In the genomic region with DNA sequence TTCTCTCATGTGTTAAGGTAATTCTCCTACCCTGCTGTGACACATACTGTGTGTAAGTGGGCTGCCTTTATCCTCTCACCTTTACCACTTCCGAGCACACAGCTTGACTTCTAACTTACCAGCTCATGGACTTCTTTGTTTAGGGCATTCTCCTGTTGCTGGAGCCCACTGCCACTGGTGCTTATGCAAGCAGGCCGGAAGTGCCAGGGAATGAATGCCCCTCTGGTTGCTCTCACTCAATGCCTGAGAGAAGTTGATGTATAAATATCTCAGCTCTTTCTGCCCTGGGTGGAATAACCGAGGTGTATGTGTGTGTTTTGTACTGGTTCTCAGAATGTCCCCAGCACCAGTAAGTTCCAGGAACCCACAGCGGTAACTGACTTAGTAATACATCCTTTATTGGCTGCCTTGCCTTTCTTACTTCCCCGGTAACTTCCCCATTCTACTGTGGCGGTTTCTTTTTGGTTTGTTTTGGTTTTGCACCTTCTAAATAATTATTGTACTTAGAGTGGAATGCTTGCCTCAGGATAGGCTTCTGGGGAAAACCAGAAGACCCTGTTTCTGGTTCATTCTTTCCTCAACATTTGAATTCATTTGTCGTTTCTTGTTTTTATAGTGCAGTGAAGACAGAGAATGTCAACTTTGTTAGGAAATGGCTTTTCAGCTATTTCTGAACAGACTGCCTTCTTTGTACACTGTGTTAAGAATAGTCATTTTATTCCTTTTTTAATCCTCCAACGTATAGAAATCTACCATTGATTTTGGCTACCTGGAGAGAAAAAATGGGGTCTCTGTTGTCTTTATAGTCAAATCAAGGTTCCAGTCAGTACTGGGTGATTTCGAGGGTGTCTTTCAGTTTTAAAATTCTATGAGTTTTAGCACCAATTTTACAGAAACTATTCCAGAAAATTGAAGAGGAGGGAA, we compare ENCODE assay signal across 9 cellular contexts. TPM values are rescaled to one million over a fixed set of nuclear protein-coding genes. Genes with fewer than 3 reads are reported as not detected.
DNase-seq lines count a peak whose midpoint lies in the region; ATAC-seq and TF ChIP-seq lines count a peak whose summit lies in the region.
"Had no signal": no experiment of that assay in that cellular context is flagged by ENCODE, and none has a peak within 500 bp of the region (broad histone marks: within the 10 kb centered on the region; RNA-seq: fewer than 3 reads in every experiment).

No MANE protein-coding gene starts in this region.

- no peaks in the 10 kb centered on the region for H3K27me3 Mint-ChIP-seq in activated naive CD4-positive, alpha-beta T cell treated with anti-CD3 and anti-CD28 coated beads, Interleukin-2, amount 50 U/mL, for 24 hours

- H3K27ac ChIP-seq in cardiac muscle cell, result peak overlapping the region; percentile 36
- no peak overlapping the region for H3K27ac ChIP-seq in tibial artery

- no peaks in the 10 kb centered on the region for H3K27me3 ChIP-seq in cardiac muscle cell
- no peaks in the 10 kb centered on the region for H3K27me3 ChIP-seq in neuron (ENCODE audit: insufficient read depth, low read length)
- H3K27me3 ChIP-seq in tibial artery, result no peaks in the 10 kb centered on the region
- H3K27me3 ChIP-seq: body of pancreas had no signal

- peak overlapping the region; percentile 94 for H3K27ac Mint-ChIP-seq in activated naive CD4-positive, alpha-beta T cell treated with anti-CD3 and anti-CD28 coated beads, Interleukin-2, amount 50 U/mL, for 24 hours

- no peaks in the 10 kb centered on the region for H3K36me3 ChIP-seq in cardiac muscle cell
- H3K36me3 ChIP-seq in neuron (ENCODE audit: insufficient read depth, low read length), result no peaks in the 10 kb centered on the region
- no peaks in the 10 kb centered on the region for H3K36me3 ChIP-seq in tibial artery

- H2AFZ ChIP-seq in neuron (ENCODE audit: low read depth, low read length), result peak overlapping the region; percentile 43

- H3K4me1 Mint-ChIP-seq in activated naive CD4-positive, alpha-beta T cell treated with anti-CD3 and anti-CD28 coated beads, Interleukin-2, amount 50 U/mL, for 24 hours, result peaks cover 35% of the 10 kb centered on the region

- DNase-seq in cardiac muscle cell (ENCODE audit: low read depth in 1 of 2, low spot score in 1 of 2) (peak in 1 of 2 donors; percentile 5), cardiac septum (ENCODE audit: low spot score) (no peak), OCI-M1 (lab: John Stamatoyannopoulos, UW) (peak; percentile 87), tibial artery (no peak), DMS53 treated with DMSO at 0.1 percent for 48 hours (lab: John Stamatoyannopoulos, UW; ENCODE audit: unreplicated experiment) (no peak)

- intact Hi-C loops in cardiac septum (cut with DNase I) (no loop called here), tibial artery (cut with DNase I; ENCODE audit: low total_unique reads) (no loop called here)

- H3K4me1 ChIP-seq in cardiac muscle cell (ENCODE audit: low read depth) (no peaks in the 10 kb centered on the region), neuron (ENCODE audit: insufficient read depth, low read length) (no peaks in the 10 kb centered on the region), tibial artery (no peaks in the 10 kb centered on the region)
- H3K4me1 ChIP-seq: body of pancreas had no signal

- H3K4me3 ChIP-seq in cardiac muscle cell, result no peak overlapping the region
- H3K4me3 ChIP-seq in neuron (ENCODE audit: low read length), result no peak overlapping the region
- H3K4me3 ChIP-seq in tibial artery, result no peak overlapping the region
- H3K4me3 ChIP-seq: body of pancreas had no signal

- peak; percentile 72 for ATAC-seq in HG03097 (IDR thresholded peaks at IDR 0.05; ENCODE audit: low FRiP score, unreplicated experiment)
- ATAC-seq: body of pancreas had no signal

- H3K9me3 Mint-ChIP-seq in activated naive CD4-positive, alpha-beta T cell treated with anti-CD3 and anti-CD28 coated beads, Interleukin-2, amount 50 U/mL, for 24 hours, result no peaks in the 10 kb centered on the region

- H3K4me3 Mint-ChIP-seq in activated naive CD4-positive, alpha-beta T cell treated with anti-CD3 and anti-CD28 coated beads, Interleukin-2, amount 50 U/mL, for 24 hours, result peak overlapping the region; percentile 82

- H3K36me3 Mint-ChIP-seq in activated naive CD4-positive, alpha-beta T cell treated with anti-CD3 and anti-CD28 coated beads, Interleukin-2, amount 50 U/mL, for 24 hours, result no peaks in the 10 kb centered on the region

- TF ChIP-seq CTCF in cardiac muscle cell (IDR thresholded peaks at IDR 0.05; ENCODE audit: low read depth, low read length), result no peak
- TF ChIP-seq CTCF in tibial artery (IDR thresholded peaks at IDR 0.05), result no peak

- H3K9me3 ChIP-seq in cardiac muscle cell (ENCODE audit: low read depth), result no peaks in the 10 kb centered on the region
- H3K9me3 ChIP-seq in neuron (ENCODE audit: low read length), result no peaks in the 10 kb centered on the region
- no peaks in the 10 kb centered on the region for H3K9me3 ChIP-seq in tibial artery
- H3K9me3 ChIP-seq: body of pancreas had no signal

RNA-seq across cellular contexts. Expression of gene CXorf58, which starts 45.4 kb away (rescaled TPM):
- total RNA-seq in cardiac muscle cell (0.21 and 0.45 TPM in 2 replicates), cardiac septum (not detected)
- polyA plus RNA-seq in cardiac muscle cell, result 0.43 and 0.90 TPM in 2 replicates

RNA-seq across cellular contexts. Expression of gene APOO, which starts 45.5 kb away (rescaled TPM):
- 44.9 and 74.7 TPM in 2 replicates for total RNA-seq in cardiac muscle cell
- polyA plus RNA-seq in cardiac muscle cell, result 135 and 161 TPM in 2 replicates
- total RNA-seq in cardiac septum, result 76.4 TPM
